In the genomic region with DNA sequence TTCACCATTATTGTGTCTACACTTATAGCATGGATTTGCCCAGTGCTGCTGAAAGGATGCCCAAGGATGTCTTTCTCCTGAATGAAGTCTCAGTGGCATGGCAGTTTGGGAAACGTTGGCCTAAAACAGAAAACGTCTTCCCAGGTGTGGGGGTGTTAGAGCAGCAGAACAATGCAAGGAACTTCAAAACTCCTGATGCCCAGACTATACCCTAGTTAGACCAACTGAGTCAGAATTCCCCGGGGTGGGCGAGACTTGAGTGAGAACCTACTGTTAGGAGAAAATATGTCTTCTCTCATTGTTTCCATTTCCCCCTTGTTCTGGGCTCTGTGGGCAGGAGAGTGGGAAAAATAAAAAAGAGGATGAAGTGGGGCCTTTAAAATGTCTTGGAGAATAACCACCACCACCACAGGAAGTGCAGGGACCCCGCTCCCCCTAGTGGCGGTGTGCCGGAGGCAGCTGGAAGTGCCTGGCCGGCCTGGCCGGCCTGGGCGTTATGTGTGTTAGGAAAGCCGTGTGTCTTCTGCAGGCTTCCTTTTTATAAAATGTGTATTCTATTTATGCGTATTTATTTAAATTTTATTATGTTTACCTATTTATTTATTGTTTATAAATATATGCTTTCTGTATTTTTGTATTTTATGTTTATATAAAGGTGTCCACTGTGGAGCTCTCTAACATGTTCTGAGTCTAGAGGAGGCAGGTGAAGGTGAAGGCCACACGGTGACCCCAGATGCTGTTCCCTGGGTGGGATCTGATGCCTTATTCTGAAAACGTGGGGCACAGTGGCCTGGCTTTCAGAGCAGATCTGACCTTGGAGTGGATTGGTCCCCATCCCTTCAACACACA, we compare ENCODE assay signal across 8 cellular contexts.
DNase-seq lines count a peak whose midpoint lies in the region; ATAC-seq and TF ChIP-seq lines count a peak whose summit lies in the region.

No MANE protein-coding gene starts in this region.

- H2AFZ ChIP-seq in PC-3 (ENCODE audit: low read length) (no peak overlapping the region), smooth muscle cell (ENCODE audit: low read depth) (no peak overlapping the region)

- no peaks in the 10 kb centered on the region for H3K36me3 ChIP-seq in PC-3 (ENCODE audit: low read depth, low read length)
- H3K36me3 ChIP-seq in smooth muscle cell (ENCODE audit: low read depth), result no peaks in the 10 kb centered on the region

- H3K4me1 ChIP-seq in PC-3 (ENCODE audit: insufficient read depth, low read length), result peaks cover 33% of the 10 kb centered on the region
- peaks cover 1% of the 10 kb centered on the region for H3K4me1 ChIP-seq in right cardiac atrium (ENCODE audit: control insufficient read depth, insufficient read depth, low read length)
- H3K4me1 ChIP-seq in smooth muscle cell (ENCODE audit: low read depth), result peaks cover 7% of the 10 kb centered on the region

- intact Hi-C loops in PC-3 (cut with micrococcal nuclease), result loop anchor here (10.0 kb wide), 1 partner anchor 276 kb away; a partner anchor contains a TSS
- intact Hi-C loops in right cardiac atrium (cut with DNase I), result loop anchor here (2.0 to 10.0 kb wide), 4 partner anchors 136 to 276 kb away; a partner anchor contains a TSS

- POLR2A ChIA-PET in PC-3 (lab: Charles Lee; ENCODE audit: unreplicated experiment), result no interaction called here

- H3K79me2 ChIP-seq in PC-3 (ENCODE audit: low read length) (no peaks in the 10 kb centered on the region), smooth muscle cell (ENCODE audit: low read depth) (no peaks in the 10 kb centered on the region)

- DNase-seq in SIG-M5 treated with dmso at 0.1 percent for 504 hours (lab: John Stamatoyannopoulos, UW; ENCODE audit: unreplicated experiment), result peak; percentile 38
- DNase-seq in SIG-M5 (lab: John Stamatoyannopoulos, UW), result no peak
- DNase-seq in HL-60 (ENCODE audit: low read depth in 1 of 2, low spot score in 1 of 2), result peak; percentile 4 to 52
- DNase-seq in PC-3, result peak; percentile 40
- peak; percentile 24 for DNase-seq in activated naive CD4-positive, alpha-beta T cell treated with Interleukin-2 at 50 U/mL for 16 hours
- DNase-seq in right cardiac atrium, result peak; percentile 72 to 86 (median 84)
- DNase-seq in smooth muscle cell (lab: John Stamatoyannopoulos, UW; ENCODE audit: unreplicated experiment), result peak; percentile 3

- no peaks in the 10 kb centered on the region for H3K9me2 ChIP-seq in PC-3 (replicated peaks; ENCODE audit: low read length)

- H3K27ac ChIP-seq in HL-60 (replicated peaks), result no peak overlapping the region
- no peak overlapping the region for H3K27ac ChIP-seq in PC-3 (ENCODE audit: low read length)
- no peak overlapping the region for H3K27ac ChIP-seq in right cardiac atrium (ENCODE audit: low read length)
- H3K27ac ChIP-seq in smooth muscle cell (ENCODE audit: low read depth), result no peak overlapping the region

- no peak overlapping the region for H3K4me3 ChIP-seq in HL-60 (replicated peaks; ENCODE audit: insufficient read depth, low read length)
- no peak overlapping the region for H3K4me3 ChIP-seq in PC-3 (ENCODE audit: low read length)
- no peak overlapping the region for H3K4me3 ChIP-seq in right cardiac atrium (ENCODE audit: low read length)
- H3K4me3 ChIP-seq in smooth muscle cell, result no peak overlapping the region

- H4K20me1 ChIP-seq in PC-3 (ENCODE audit: low read length), result no peaks in the 10 kb centered on the region
- H4K20me1 ChIP-seq in smooth muscle cell (ENCODE audit: low read depth), result no peaks in the 10 kb centered on the region

- H3F3A ChIP-seq in PC-3 (ENCODE audit: low read length, unreplicated experiment), result no peaks in the 10 kb centered on the region
- H3F3A ChIP-seq in smooth muscle cell (ENCODE audit: low read depth), result no peaks in the 10 kb centered on the region

- H3K4me2 ChIP-seq in PC-3 (ENCODE audit: low read length) (peak overlapping the region; percentile 37; the same call in 1 of the 2 replicates), smooth muscle cell (peak overlapping the region; percentile 20)

- H3K27me3 ChIP-seq in HL-60 (ENCODE audit: insufficient read depth, poor library complexity, severe bottlenecking) (no peaks in the 10 kb centered on the region), PC-3 (ENCODE audit: low read length) (no peaks in the 10 kb centered on the region), right cardiac atrium (ENCODE audit: control insufficient read depth, insufficient read depth) (no peaks in the 10 kb centered on the region), smooth muscle cell (ENCODE audit: low read depth) (no peaks in the 10 kb centered on the region)

- no peaks in the 10 kb centered on the region for H3K9me3 ChIP-seq in PC-3 (ENCODE audit: low read length)
- no peaks in the 10 kb centered on the region for H3K9me3 ChIP-seq in right cardiac atrium (ENCODE audit: control insufficient read depth, low read length)
- H3K9me3 ChIP-seq in smooth muscle cell (replicated peaks; ENCODE audit: low read depth), result no peaks in the 10 kb centered on the region

- ATAC-seq in PC-3, result no peak
- peak; percentile 76 to 78 for ATAC-seq in right cardiac atrium
- ATAC-seq in HG02970 (IDR thresholded peaks at IDR 0.05; ENCODE audit: low FRiP score, unreplicated experiment), result no peak

- 58% methylated on average over 14 of the region's 14 CpGs for WGBS in right cardiac atrium
- 73% methylated on average over 14 of the region's 14 CpGs for WGBS in smooth muscle cell (ENCODE audit: low lambda C conversion rate)

- CTCF ChIA-PET in PC-3 (lab: Charles Lee), result no interaction called here

- peak; percentile 55 for TF ChIP-seq CTCF in HL-60 (IDR thresholded peaks at IDR 0.05; ENCODE audit: insufficient read depth, low read length)
- peak; percentile 64 for TF ChIP-seq CTCF in PC-3 (conservative IDR thresholded peaks at IDR 0.05; ENCODE audit: low read depth, low read length)
- peak; percentile 69 for TF ChIP-seq CTCF in smooth muscle cell (IDR thresholded peaks at IDR 0.05; ENCODE audit: borderline replicate concordance, insufficient read depth, poor library complexity, severe bottlenecking)

- H3K9ac ChIP-seq in PC-3 (ENCODE audit: low read length) (no peak overlapping the region), smooth muscle cell (ENCODE audit: low read depth) (no peak overlapping the region)

- no TSS peak for BruUV-seq in PC-3 (replicated peaks; lab: Mats Ljungman, UMichigan)

Comparison
In these comparisons a context has a peak if more than half of its experiments do, and no peak if none do; other contexts are left out.
1. ATAC-seq: peak in right cardiac atrium (2 of 2); none in PC-3 (single experiment) and HG02970 (single experiment).
2. Peak in every context shown above with its lines, with median percentiles within 50 percentile points of each other: CTCF ChIP-seq.